Comparison of ENCODE assay signal across 8 cellular contexts in genomic region chr5:103119765-103120606, GRCh38. TPM values are rescaled to one million over a fixed set of nuclear protein-coding genes. Genes with fewer than 3 reads are reported as not detected.
DNase-seq lines count a peak whose midpoint lies in the region; ATAC-seq and TF ChIP-seq lines count a peak whose summit lies in the region.

Gene GIN1, minus strand, starts transcription at chr5:103120138. Its CDS starts 11,431 bp downstream, at chr5:103108707.
Gene PPIP5K2, plus strand, starts transcription at chr5:103120301. Its CDS starts 9,289 bp downstream, at chr5:103129590.

- ATAC-seq in HG02588 (IDR thresholded peaks at IDR 0.05; ENCODE audit: unreplicated experiment): peak; percentile 94
- peak; percentile 96 for ATAC-seq in SK-N-SH treated with all-trans-retinoic acid at 6 μM for 48 hours
- ATAC-seq in activated naive CD4-positive, alpha-beta T cell treated with anti-CD3 and anti-CD28 coated beads, Interleukin-2, amount 50 U/mL, for 72 hours: peak; percentile 92 to 94

- TF ChIP-seq CTCF in testis (IDR thresholded peaks at IDR 0.05): peak in 1 of 3 experiments; percentile 9

- no peaks in the 10 kb centered on the region for H3K27me3 ChIP-seq in testis

- H3K27ac Mint-ChIP-seq in activated naive CD4-positive, alpha-beta T cell treated with anti-CD3 and anti-CD28 coated beads, Interleukin-2, amount 50 U/mL, for 72 hours: peak within 1 kb of the TSS; percentile 97 to 99

- 0 to 1% methylated on average over 31 to 45 of the region's 46 CpGs for WGBS in testis, 2 donors

- intact Hi-C loops in testis (cut with DNase I; ENCODE audit: low total_unique reads): no loop called here

- peaks cover 11 to 34% of the 10 kb centered on the region in 2 donors for H3K36me3 Mint-ChIP-seq in activated naive CD4-positive, alpha-beta T cell treated with anti-CD3 and anti-CD28 coated beads, Interleukin-2, amount 50 U/mL, for 72 hours

- TF ChIP-seq POLR2A in testis (IDR thresholded peaks at IDR 0.05): peak; percentile 17

- H3K9me3 Mint-ChIP-seq in activated naive CD4-positive, alpha-beta T cell treated with anti-CD3 and anti-CD28 coated beads, Interleukin-2, amount 50 U/mL, for 72 hours: no peaks in the 10 kb centered on the region

- peak within 1 kb of the TSS; percentile 79 to 97 for H3K27ac ChIP-seq in testis

- H3K36me3 ChIP-seq in testis (ENCODE audit: low read depth, missing control alignments): no peaks in the 10 kb centered on the region

- H3K4me3 ChIP-seq in GM08714 (ENCODE audit: low read length) (peak within 1 kb of the TSS; percentile 92), testis (peak within 1 kb of the TSS; percentile 83 to 86)

- H3K4me1 ChIP-seq in testis: peaks cover 2% of the 10 kb centered on the region

- DNase-seq in NCI-H1092 (lab: John Stamatoyannopoulos, UW): peak; percentile 94
- peak; percentile 96 to 97 for DNase-seq in activated naive CD4-positive, alpha-beta T cell treated with anti-CD3 and anti-CD28 coated beads, Interleukin-2, amount 50 U/mL, for 72 hours (ENCODE audit: low spot score in 2 of 2)
- DNase-seq in glomerular endothelial cell (ENCODE audit: extremely low read depth, low read depth, low spot score): peak; percentile 99
- peak; percentile 95 for DNase-seq in occipital lobe (lab: John Stamatoyannopoulos, UW)
- peak; percentile 98 for DNase-seq in testis

- H3K9me3 ChIP-seq in testis: no peaks in the 10 kb centered on the region

TF ChIP-seq in SK-N-SH treated with all-trans-retinoic acid at 6 μM for 48 hours, 23 proteins besides CTCF, POLR2A, EP300 and RAD21:
- no peak for TF ChIP-seq PPARA (CRISPR knock-in tag; IDR thresholded peaks at IDR 0.05; ENCODE audit: borderline replicate concordance)
- TF ChIP-seq TSHZ2 (CRISPR knock-in tag; IDR thresholded peaks at IDR 0.05): peak; percentile 55; the same call in 1 of the 2 replicates
- TF ChIP-seq ZFP30 (CRISPR knock-in tag; IDR thresholded peaks at IDR 0.05): no peak
- 0 out of 2 replicates have a peak, but pooled peaks have one; percentile 23 for TF ChIP-seq TOX (CRISPR knock-in tag; IDR thresholded peaks at IDR 0.05; ENCODE audit: borderline replicate concordance)
- TF ChIP-seq POU6F1 (CRISPR knock-in tag; IDR thresholded peaks at IDR 0.05; ENCODE audit: borderline replicate concordance, low read depth): no peak

RNA-seq across cellular contexts. Expression of gene GIN1, which starts in this region (rescaled TPM):
- total RNA-seq in activated naive CD4-positive, alpha-beta T cell treated with anti-CD3 and anti-CD28 coated beads, Interleukin-2, amount 50 U/mL, for 72 hours: 10 to 100 TPM; 11.1 to 12.6 TPM
- 2.6 and 2.7 TPM in 2 replicates for total RNA-seq in glomerular endothelial cell
- total RNA-seq in occipital lobe: 19.3 TPM
- 10 to 100 TPM; 12.5 to 16.8 TPM for total RNA-seq in testis
- 6.7 TPM for polyA plus RNA-seq in testis (ENCODE audit: insufficient read depth, low read depth, low replicate concordance)

RNA-seq across cellular contexts. Expression of gene PPIP5K2, which starts in this region (rescaled TPM):
- total RNA-seq in activated naive CD4-positive, alpha-beta T cell treated with anti-CD3 and anti-CD28 coated beads, Interleukin-2, amount 50 U/mL, for 72 hours: 10 to 100 TPM; 50.0 to 58.9 TPM
- total RNA-seq in glomerular endothelial cell: 25.3 and 34.7 TPM in 2 replicates
- total RNA-seq in occipital lobe: 135 TPM
- 10 to 100 TPM; 30.4 to 42.8 TPM for total RNA-seq in testis
- polyA plus RNA-seq in testis (ENCODE audit: insufficient read depth, low read depth, low replicate concordance): 23.7 TPM

Comparison
In these comparisons a context has a peak if more than half of its experiments do, and no peak if none do; other contexts are left out.
1. Peak in every context shown above with its lines: DNase-seq, ATAC-seq, H3K4me3 ChIP-seq and H3K27ac ChIP-seq.